ENCODE assay signal across 1 cellular context in genomic region chr2:54481686-54482085, GRCh38.
TF ChIP-seq lines count a peak whose summit lies in the region.

No MANE protein-coding gene starts in this region.

TF ChIP-seq in HCT116, 20 proteins besides CTCF, POLR2A, EP300 and RAD21 (continued from another document):
- no peak for TF ChIP-seq MAX (IDR thresholded peaks at IDR 0.05)
- no peak for TF ChIP-seq EZH2phosphoT487 (IDR thresholded peaks at IDR 0.05; ENCODE audit: borderline replicate concordance)
- no peak for TF ChIP-seq ZBTB33 (IDR thresholded peaks at IDR 0.05; ENCODE audit: extremely low read depth, insufficient replicate concordance, low read length)
- no peak for TF ChIP-seq SIN3A (IDR thresholded peaks at IDR 0.05; ENCODE audit: low read depth)
- no peak for TF ChIP-seq JUND (IDR thresholded peaks at IDR 0.05)
- TF ChIP-seq TCF7L2 (IDR thresholded peaks at IDR 0.05; ENCODE audit: borderline replicate concordance, extremely low read depth, insufficient read depth, insufficient read length) = no peak
